32 cellular contexts compared by ENCODE assay signal in the genomic region with DNA sequence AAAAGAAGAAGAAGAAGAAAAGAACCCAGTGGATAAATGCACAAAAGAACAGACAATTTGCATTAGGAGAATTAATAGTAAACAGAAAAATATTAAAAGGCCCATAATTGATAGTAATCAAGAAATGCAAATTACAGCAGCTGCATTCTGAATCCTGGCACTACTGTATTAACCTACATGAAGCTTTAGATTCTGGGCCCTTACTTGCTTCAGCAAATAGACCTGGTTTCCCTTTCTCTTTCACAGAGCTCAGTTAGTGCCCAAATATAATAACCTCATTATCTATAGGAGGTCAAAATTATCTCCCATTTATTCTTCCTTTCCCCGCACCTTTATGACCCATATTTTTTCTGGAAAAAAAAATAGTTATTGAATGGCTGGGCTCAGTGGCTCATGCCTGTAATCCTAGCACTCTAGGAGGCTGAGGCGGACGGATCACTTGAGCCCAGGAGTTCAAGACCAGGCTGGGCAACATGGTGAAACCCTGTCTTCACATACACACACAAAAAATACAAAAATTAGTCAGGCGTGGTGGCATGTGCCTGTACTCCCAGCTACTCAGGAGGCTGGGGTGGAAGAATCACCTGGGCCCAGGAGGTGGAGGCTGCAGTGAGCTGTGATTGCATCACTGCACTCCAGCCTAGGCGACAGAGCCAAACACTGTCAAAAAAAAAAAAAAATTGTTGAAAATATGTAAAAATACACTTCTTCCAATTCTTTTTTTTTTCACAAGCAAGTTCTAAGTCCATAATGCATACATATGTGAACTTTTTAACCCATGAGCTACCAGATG. TPM values are rescaled to one million over a fixed set of nuclear protein-coding genes. Genes with fewer than 3 reads are reported as not detected.
A peak's percentile ranks its signal among the peaks of the same experiment; 100 is the strongest.
DNase-seq lines count a peak whose midpoint lies in the region; ATAC-seq, FAIRE-seq and TF ChIP-seq lines count a peak whose summit lies in the region.
"Had no signal": no experiment of that assay in that cellular context is flagged by ENCODE, and none has a peak within 500 bp of the region (broad histone marks: within the 10 kb centered on the region; RNA-seq: fewer than 3 reads in every experiment).

No MANE protein-coding gene starts in this region.

- no peak overlapping the region for H3K27ac ChIP-seq in Peyer's patch
- H3K27ac ChIP-seq: esophagus muscularis mucosa, GM23248, KMS-11, left lung, right atrium auricular region, RWPE1, SK-N-MC, transverse colon had no signal

- H3K36me3 ChIP-seq in Peyer's patch, result no peaks in the 10 kb centered on the region
- H3K36me3 ChIP-seq: esophagus muscularis mucosa, left lung, right atrium auricular region, transverse colon had no signal

- ATAC-seq in GM21423 (IDR thresholded peaks at IDR 0.05; ENCODE audit: unreplicated experiment), result peak; percentile 33
- no peak for ATAC-seq in stimulated activated effector memory CD8-positive, alpha-beta T cell treated with anti-CD3 and anti-CD28 coated beads, Interleukin-12 subunit alpha, Interleukin-12 subunit beta, amount 100 ng/mL, for 72 hours
- no peak for ATAC-seq in stimulated activated naive CD8-positive, alpha-beta T cell treated with anti-CD3 and anti-CD28 coated beads, Interleukin-15, Interleukin-2, amounts not matched to agents 100 U/mL and 50 U/mL, for 24 hours
- ATAC-seq: activated T-cell treated with anti-CD3 and anti-CD28 coated beads, Interleukin-2, amount 50 U/mL, for 72 hours; CD8-positive, alpha-beta T cell; left lung; naive thymus-derived CD8-positive, alpha-beta T cell; T-helper 17 cell had no signal

- H3K9me3 ChIP-seq in Peyer's patch, result no peaks in the 10 kb centered on the region
- H3K9me3 ChIP-seq: esophagus muscularis mucosa, left lung, right atrium auricular region, transverse colon had no signal

- TF ChIP-seq POLR2A in GM12891 (IDR thresholded peaks at IDR 0.05; ENCODE audit: low read depth, low read length) (no peak), Peyer's patch (IDR thresholded peaks at IDR 0.05) (no peak)

- peak overlapping the region; percentile 48 for H3K27ac Mint-ChIP-seq in stimulated activated effector memory CD8-positive, alpha-beta T cell treated with anti-CD3 and anti-CD28 coated beads, Interleukin-12 subunit alpha, Interleukin-12 subunit beta, amount 100 ng/mL, for 72 hours
- H3K27ac Mint-ChIP-seq: activated naive CD4-positive, alpha-beta T cell treated with anti-CD3 and anti-CD28 coated beads for 36 hours; activated T-cell treated with anti-CD3 and anti-CD28 coated beads, Interleukin-2, amount 50 U/mL, for 72 hours; CD8-positive, alpha-beta T cell; T-helper 17 cell had no signal

- H3K9me3 Mint-ChIP-seq in stimulated activated effector memory CD8-positive, alpha-beta T cell treated with anti-CD3 and anti-CD28 coated beads, Interleukin-12 subunit alpha, Interleukin-12 subunit beta, amount 100 ng/mL, for 72 hours, result no peaks in the 10 kb centered on the region
- H3K9me3 Mint-ChIP-seq: activated naive CD4-positive, alpha-beta T cell treated with anti-CD3 and anti-CD28 coated beads for 36 hours; activated T-cell treated with anti-CD3 and anti-CD28 coated beads, Interleukin-2, amount 50 U/mL, for 72 hours; CD8-positive, alpha-beta T cell; naive thymus-derived CD8-positive, alpha-beta T cell had no signal

- no peaks in the 10 kb centered on the region for H3K4me1 ChIP-seq in Peyer's patch
- H3K4me1 ChIP-seq: esophagus muscularis mucosa, right atrium auricular region, transverse colon had no signal

- H3K4me1 Mint-ChIP-seq in stimulated activated effector memory CD8-positive, alpha-beta T cell treated with anti-CD3 and anti-CD28 coated beads, Interleukin-12 subunit alpha, Interleukin-12 subunit beta, amount 100 ng/mL, for 72 hours, result peaks cover 19% of the 10 kb centered on the region

- no peaks in the 10 kb centered on the region for H3K27me3 ChIP-seq in Peyer's patch
- H3K27me3 ChIP-seq: esophagus muscularis mucosa, left lung, right atrium auricular region, transverse colon had no signal

- no peak overlapping the region for H3K4me3 ChIP-seq in Peyer's patch
- H3K4me3 ChIP-seq: esophagus muscularis mucosa, GM23248, left lung, right atrium auricular region, SK-N-MC, transverse colon had no signal

- FAIRE-seq in GM12891 (lab: Jason Lieb, UNC), result peak; percentile 64
- FAIRE-seq: bronchial epithelial cell, colon had no signal

- DNase-seq in GM12891 (ENCODE audit: insufficient read length, low spot score), result no peak
- peak; percentile 32 for DNase-seq in OCI-M1 (lab: John Stamatoyannopoulos, UW)
- no peak for DNase-seq in stimulated activated effector memory CD8-positive, alpha-beta T cell treated with anti-CD3 and anti-CD28 coated beads, Interleukin-12 subunit alpha, Interleukin-12 subunit beta, amount 100 ng/mL, for 72 hours (ENCODE audit: low spot score in 2 of 2)
- no peak for DNase-seq in glomerular visceral epithelial cell (ENCODE audit: extremely low spot score)
- DNase-seq in Peyer's patch, result no peak
- DNase-seq in stimulated activated naive CD8-positive, alpha-beta T cell treated with anti-CD3 and anti-CD28 coated beads, Interleukin-15, Interleukin-2, amounts not matched to agents 100 U/mL and 50 U/mL, for 24 hours, result no peak
- DNase-seq: activated CD4-positive, alpha-beta T cell treated with anti-CD3 and anti-CD28 coated beads for 48 hours; activated naive CD4-positive, alpha-beta T cell treated with anti-CD3 and anti-CD28 coated beads for 36 hours; activated T-cell treated with anti-CD3 and anti-CD28 coated beads, Interleukin-2, amount 50 U/mL, for 72 hours; amygdala; CD8-positive, alpha-beta T cell; foreskin melanocyte; GF-D8; GM23248; hippocampal formation; left lung; MV-4-11; naive thymus-derived CD8-positive, alpha-beta T cell; NCI-H1694 treated with DMSO at 0.1 percent for 48 hours; NCI-H2171 treated with DMSO at 0.1 percent for 48 hours; NCI-H524; stimulated activated CD4-positive, alpha-beta T cell treated with anti-CD3 and anti-CD28 coated beads, Interleukin-4, amount 100 ng/mL, for 4 hours; T-helper 17 cell; transverse colon had no signal

- no peak overlapping the region for H3K4me3 Mint-ChIP-seq in stimulated activated effector memory CD8-positive, alpha-beta T cell treated with anti-CD3 and anti-CD28 coated beads, Interleukin-12 subunit alpha, Interleukin-12 subunit beta, amount 100 ng/mL, for 72 hours
- H3K4me3 Mint-ChIP-seq: activated naive CD4-positive, alpha-beta T cell treated with anti-CD3 and anti-CD28 coated beads for 36 hours; activated T-cell treated with anti-CD3 and anti-CD28 coated beads, Interleukin-2, amount 50 U/mL, for 72 hours; CD8-positive, alpha-beta T cell; T-helper 17 cell had no signal

- H3K36me3 Mint-ChIP-seq in stimulated activated effector memory CD8-positive, alpha-beta T cell treated with anti-CD3 and anti-CD28 coated beads, Interleukin-12 subunit alpha, Interleukin-12 subunit beta, amount 100 ng/mL, for 72 hours, result no peaks in the 10 kb centered on the region
- H3K36me3 Mint-ChIP-seq: CD8-positive, alpha-beta T cell had no signal

- TF ChIP-seq CTCF in Peyer's patch (IDR thresholded peaks at IDR 0.05), result no peak

TF ChIP-seq in GM12891, 5 proteins besides CTCF, POLR2A, EP300 and RAD21:
- TF ChIP-seq SPI1 (IDR thresholded peaks at IDR 0.05; ENCODE audit: low read depth, low read length), result no peak

RNA-seq across cellular contexts. Expression of a gene that starts 36.0 kb away (rescaled TPM):
- polyA plus RNA-seq in GM12891 (2012; ENCODE audit: low read depth, missing spikeins), result 73.5 TPM
- total RNA-seq in Peyer's patch, result 100 to 1,000 TPM in 1 of 4 donors, 10 to 100 TPM in 2, 1 to 10 TPM in 1; 5.8 to 111 (median 13.4) TPM
- total RNA-seq: GM23248 had no signal
- polyA plus RNA-seq: GM23248 had no signal
